Comparison of ENCODE assay signal across 8 cellular contexts in genomic region chr1:169893645-169894423, GRCh38. TPM values are rescaled to one million over a fixed set of nuclear protein-coding genes. Genes with fewer than 3 reads are reported as not detected.
A peak's percentile ranks its signal among the peaks of the same experiment; 100 is the strongest.
DNase-seq lines count a peak whose midpoint lies in the region; ATAC-seq lines count a peak whose summit lies in the region.

SCYL3 (minus strand) TSS chr1:169893896; CDS start chr1:169888840, 5,056 bp downstream.

- H3K27ac Mint-ChIP-seq in effector memory CD8-positive, alpha-beta T cell = peak within 1 kb of the TSS; percentile 100
- H3K27ac Mint-ChIP-seq in memory B cell = peak within 1 kb of the TSS; percentile 100

- ATAC-seq in GM21360 (IDR thresholded peaks at IDR 0.05; ENCODE audit: unreplicated experiment) (peak; percentile 82), memory B cell (ENCODE audit: low read depth) (peak; percentile 83)
- peak; percentile 84 for ATAC-seq in effector memory CD8-positive, alpha-beta T cell (replicated peaks)

- DNase-seq in COLO668 (lab: John Stamatoyannopoulos, UW; ENCODE audit: unreplicated experiment) (peak; percentile 92), HT1080 (ENCODE audit: low read depth) (peak; percentile 96), NOMO-1 treated with DMSO at 0.1 percent for 48 hours (lab: John Stamatoyannopoulos, UW; ENCODE audit: unreplicated experiment) (peak; percentile 97), memory B cell (ENCODE audit: low spot score in 2 of 2) (peak; percentile 86 to 92)
- peak; percentile 68 to 74 (median 69) for DNase-seq in activated CD8-positive, alpha-beta memory T cell treated with anti-CD3 and anti-CD28 coated beads for 48 hours (ENCODE audit: low read depth in 2 of 3, low spot score in 2 of 3)
- peak; percentile 84 to 89 (median 85) for DNase-seq in effector memory CD8-positive, alpha-beta T cell
- DNase-seq in stimulated activated CD8-positive, alpha-beta memory T cell treated with anti-CD3 and anti-CD28 coated beads, Interleukin-12 subunit alpha, Interleukin-12 subunit beta, amount 100 ng/mL, for 24 hours (ENCODE audit: extremely low read depth) = peak; percentile 79

- peak within 1 kb of the TSS; percentile 87 to 89 for H3K4me3 Mint-ChIP-seq in effector memory CD8-positive, alpha-beta T cell
- H3K4me3 Mint-ChIP-seq in memory B cell = peak within 1 kb of the TSS; percentile 95

- H3K36me3 Mint-ChIP-seq in effector memory CD8-positive, alpha-beta T cell (ENCODE audit: insufficient read depth) = peaks cover 11% of the 10 kb centered on the region
- H3K36me3 Mint-ChIP-seq in memory B cell = peaks cover 5% of the 10 kb centered on the region

- no peaks in the 10 kb centered on the region for H3K9me3 Mint-ChIP-seq in effector memory CD8-positive, alpha-beta T cell
- no peaks in the 10 kb centered on the region for H3K9me3 Mint-ChIP-seq in memory B cell

- peaks cover 30 to 32% of the 10 kb centered on the region in 2 donors for H3K4me1 Mint-ChIP-seq in effector memory CD8-positive, alpha-beta T cell (ENCODE audit: low read depth in 2 of 2)
- H3K4me1 Mint-ChIP-seq in memory B cell = peaks cover 33% of the 10 kb centered on the region

- peaks cover 0 to 4% of the 10 kb centered on the region in 2 donors for H3K27me3 Mint-ChIP-seq in effector memory CD8-positive, alpha-beta T cell
- peaks cover 3% of the 10 kb centered on the region for H3K27me3 Mint-ChIP-seq in memory B cell

RNA-seq across cellular contexts. Expression of gene SCYL3, which starts in this region (rescaled TPM):
- total RNA-seq in HT1080 (2014; rRNA removed; shearing (Covaris generic)) = 3.1 and 3.9 TPM in 2 replicates
- polyA plus RNA-seq in HT1080 (2015; cell fraction: cytosol; rRNA removed) = 4.3 and 4.8 TPM in 2 replicates
- 14.9 and 16.2 TPM in 2 replicates for polyA plus RNA-seq in HT1080 (2015; cell fraction: nucleus; rRNA removed)

Comparison
In these comparisons a context has a peak if more than half of its experiments do, and no peak if none do; other contexts are left out.
1. Peak in every context shown above with its lines: DNase-seq and ATAC-seq.